31 cellular contexts compared by ENCODE assay signal in the genomic region with DNA sequence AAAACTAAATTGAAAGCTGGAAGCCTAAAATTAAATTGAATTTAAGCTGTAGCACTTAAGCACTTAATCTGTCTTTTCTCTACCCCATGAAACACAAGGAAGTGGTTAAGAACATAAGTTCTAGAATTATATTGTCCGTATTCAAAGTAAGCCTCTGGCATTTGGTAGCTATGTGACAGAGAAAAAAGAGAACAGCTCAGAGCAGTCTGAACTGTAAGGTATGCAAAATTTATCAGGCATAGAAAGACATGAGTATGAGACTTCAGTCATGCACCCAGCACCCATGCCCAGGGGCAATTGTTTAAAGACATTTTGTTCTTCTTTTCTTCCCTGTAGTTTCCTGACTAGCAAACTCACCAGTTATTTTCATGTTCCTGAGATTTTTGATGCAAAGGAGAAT.
"Had no signal": no experiment of that assay in that cellular context is flagged by ENCODE, and none has a peak within 500 bp of the region (broad histone marks: within the 10 kb centered on the region; RNA-seq: fewer than 3 reads in every experiment).

No MANE protein-coding gene starts in this region.

- H3K27ac ChIP-seq: epithelial cell of prostate, parathyroid adenoma, right atrium auricular region, suprapubic skin, tibial nerve, WERI-Rb-1 had no signal

- H3K27ac Mint-ChIP-seq: activated CD4-positive, alpha-beta memory T cell treated with anti-CD3 and anti-CD28 coated beads, Interleukin-2, amount 10 ng/mL, durations not matched to agents 7 days and 5 days; activated CD4-positive, alpha-beta T cell treated with anti-CD3 and anti-CD28 coated beads, Interleukin-2, amount 10 ng/mL, durations not matched to agents 7 days and 5 days; activated naive CD8-positive, alpha-beta T cell treated with anti-CD3 and anti-CD28 coated beads, Interleukin-2, amount 50 U/mL, for 24 hours; activated T-cell treated with anti-CD3 and anti-CD28 coated beads, Interleukin-2, amount 50 U/mL, for 24 hours; naive thymus-derived CD8-positive, alpha-beta T cell; T-helper 1 cell treated with Interleukin-12 subunit alpha and Interleukin-12 subunit beta and Interleukin-4 antibody, amounts not matched to agents 30 μg/mL and 1 μg/mL, for 36 hours had no signal

- H3K4me1 Mint-ChIP-seq: activated CD4-positive, alpha-beta memory T cell treated with anti-CD3 and anti-CD28 coated beads, Interleukin-2, amount 10 ng/mL, durations not matched to agents 7 days and 5 days; activated CD4-positive, alpha-beta T cell treated with anti-CD3 and anti-CD28 coated beads, Interleukin-2, amount 10 ng/mL, durations not matched to agents 7 days and 5 days; activated naive CD8-positive, alpha-beta T cell treated with anti-CD3 and anti-CD28 coated beads, Interleukin-2, amount 50 U/mL, for 24 hours; neural crest cell had no signal

- H3K4me3 ChIP-seq: right atrium auricular region, smooth muscle cell, suprapubic skin, tibial nerve had no signal

- ATAC-seq: activated naive CD8-positive, alpha-beta T cell treated with anti-CD3 and anti-CD28 coated beads, Interleukin-2, amount 50 U/mL, for 24 hours; left cardiac atrium; naive thymus-derived CD8-positive, alpha-beta T cell had no signal

- DNase-seq: activated CD4-positive, alpha-beta memory T cell treated with anti-CD3 and anti-CD28 coated beads, Interleukin-2, amount 10 ng/mL, durations not matched to agents 7 days and 5 days; activated CD4-positive, alpha-beta T cell treated with anti-CD3 and anti-CD28 coated beads, Interleukin-2, amount 10 ng/mL, durations not matched to agents 7 days and 5 days; activated CD4-positive, CD25-positive, alpha-beta regulatory T cell treated with anti-CD3 and anti-CD28 coated beads, Interleukin-2, amount 50 U/mL, for 72 hours; activated CD8-positive, alpha-beta memory T cell treated with anti-CD3 and anti-CD28 coated beads, Interleukin-2, amount 50 U/mL, for 48 hours; activated gamma-delta T cell treated with Interleukin-2 at 50 U/mL for 16 hours; activated naive CD4-positive, alpha-beta T cell treated with anti-CD3 and anti-CD28 coated beads, Interleukin-2, amount 50 U/mL, for 16 hours; activated naive CD8-positive, alpha-beta T cell treated with anti-CD3 and anti-CD28 coated beads, Interleukin-2, amount 50 U/mL, for 24 hours; activated T-cell treated with anti-CD3 and anti-CD28 coated beads, Interleukin-2, amount 50 U/mL, for 24 hours; dermis blood vessel endothelial cell; effector CD4-positive, alpha-beta T cell; head of caudate nucleus; hippocampal formation; left cardiac atrium; midbrain; naive thymus-derived CD8-positive, alpha-beta T cell; nucleus accumbens; stimulated activated CD4-positive, alpha-beta T cell treated with anti-CD3 and anti-CD28 coated beads, Interleukin-1b, Interleukin-23, amount 100 ng/mL, for 48 hours; stimulated activated CD4-positive, alpha-beta T cell treated with anti-CD3 and anti-CD28 coated beads, Interleukin-4, amount 100 ng/mL, for 4 hours; stimulated activated CD8-positive, alpha-beta memory T cell treated with anti-CD3 and anti-CD28 coated beads, Interleukin-4, amount 100 ng/mL, for 48 hours; stimulated activated naive CD4-positive, alpha-beta T cell; SW 1271; T-helper 9 cell; WERI-Rb-1 had no signal

- H3K9me3 Mint-ChIP-seq: activated CD4-positive, alpha-beta memory T cell treated with anti-CD3 and anti-CD28 coated beads, Interleukin-2, amount 10 ng/mL, durations not matched to agents 7 days and 5 days; activated CD4-positive, alpha-beta T cell treated with anti-CD3 and anti-CD28 coated beads, Interleukin-2, amount 10 ng/mL, durations not matched to agents 7 days and 5 days; activated naive CD8-positive, alpha-beta T cell treated with anti-CD3 and anti-CD28 coated beads, Interleukin-2, amount 50 U/mL, for 24 hours; activated T-cell treated with anti-CD3 and anti-CD28 coated beads, Interleukin-2, amount 50 U/mL, for 24 hours; naive thymus-derived CD8-positive, alpha-beta T cell; T-helper 1 cell treated with Interleukin-12 subunit alpha and Interleukin-12 subunit beta and Interleukin-4 antibody, amounts not matched to agents 30 μg/mL and 1 μg/mL, for 36 hours had no signal

- H3K9me3 ChIP-seq: right atrium auricular region, suprapubic skin, tibial nerve had no signal

- H2AFZ ChIP-seq: parathyroid adenoma had no signal

- H3K79me2 ChIP-seq: parathyroid adenoma had no signal

- H3K27me3 ChIP-seq: right atrium auricular region, suprapubic skin, tibial nerve had no signal

- H3K4me2 ChIP-seq: smooth muscle cell had no signal

- H3K4me1 ChIP-seq: parathyroid adenoma, right atrium auricular region, suprapubic skin had no signal

- H3K36me3 Mint-ChIP-seq: naive thymus-derived CD8-positive, alpha-beta T cell had no signal

- H3K9ac ChIP-seq: parathyroid adenoma had no signal

- H3K36me3 ChIP-seq: right atrium auricular region, suprapubic skin, tibial nerve, WERI-Rb-1 had no signal

- H3K4me3 Mint-ChIP-seq: activated CD4-positive, alpha-beta memory T cell treated with anti-CD3 and anti-CD28 coated beads, Interleukin-2, amount 10 ng/mL, durations not matched to agents 7 days and 5 days; activated CD4-positive, alpha-beta T cell treated with anti-CD3 and anti-CD28 coated beads, Interleukin-2, amount 10 ng/mL, durations not matched to agents 7 days and 5 days; activated naive CD8-positive, alpha-beta T cell treated with anti-CD3 and anti-CD28 coated beads, Interleukin-2, amount 50 U/mL, for 24 hours; activated T-cell treated with anti-CD3 and anti-CD28 coated beads, Interleukin-2, amount 50 U/mL, for 24 hours; naive thymus-derived CD8-positive, alpha-beta T cell; neural crest cell; T-helper 1 cell treated with Interleukin-12 subunit alpha and Interleukin-12 subunit beta and Interleukin-4 antibody, amounts not matched to agents 30 μg/mL and 1 μg/mL, for 36 hours had no signal
